ENCODE assay signal across 18 cellular contexts in genomic region chr11:40139507-40139906, GRCh38.
DNase-seq lines count a peak whose midpoint lies in the region; ATAC-seq lines count a peak whose summit lies in the region.
"Had no signal": no experiment of that assay in that cellular context is flagged by ENCODE, and none has a peak within 500 bp of the region (broad histone marks: within the 10 kb centered on the region; RNA-seq: fewer than 3 reads in every experiment).

No MANE protein-coding gene starts in this region.

- H3K4me1 ChIP-seq in mesendoderm (ENCODE audit: control insufficient read depth, low read depth, low read length), result no peaks in the 10 kb centered on the region
- H3K4me1 ChIP-seq: BLaER1, Caco-2, HAP-1 had no signal

- no peak for ATAC-seq in HG03432 (IDR thresholded peaks at IDR 0.05; ENCODE audit: unreplicated experiment)
- ATAC-seq: CD8-positive, alpha-beta T cell had no signal

- no peak overlapping the region for H3K4ac ChIP-seq in mesendoderm (ENCODE audit: low read depth, low read length)

- WGBS in mesendoderm (ENCODE audit: extremely low coverage, insufficient coverage, low lambda C conversion rate), result no CpG with 5 or more reads among the region's 2 CpGs

- H3K36me3 ChIP-seq in mesendoderm (ENCODE audit: control insufficient read depth, insufficient read depth, low read length), result no peaks in the 10 kb centered on the region
- H3K36me3 ChIP-seq: BLaER1, HAP-1 had no signal

- no peak overlapping the region for H4K5ac ChIP-seq in mesendoderm (ENCODE audit: low read length)

- H3K18ac ChIP-seq in mesendoderm (ENCODE audit: low read length), result no peak overlapping the region

- no peak overlapping the region for H3K4me3 ChIP-seq in mesendoderm (ENCODE audit: low read length)
- H3K4me3 ChIP-seq: BLaER1, HAP-1 had no signal

- no peak overlapping the region for H2BK15ac ChIP-seq in mesendoderm (replicated peaks; ENCODE audit: low read depth)

- H3K79me1 ChIP-seq in mesendoderm (ENCODE audit: low read length), result no peaks in the 10 kb centered on the region

- H3K4me2 ChIP-seq in mesendoderm (ENCODE audit: low read length), result no peak overlapping the region
- H3K4me2 ChIP-seq: BLaER1 had no signal

- H2BK5ac ChIP-seq in mesendoderm (ENCODE audit: low read length), result no peak overlapping the region

- H3K79me2 ChIP-seq in mesendoderm (ENCODE audit: control insufficient read depth, insufficient read depth, low read length), result no peaks in the 10 kb centered on the region

- H3K56ac ChIP-seq in mesendoderm (ENCODE audit: low read length), result no peak overlapping the region

- H3K27me3 ChIP-seq in mesendoderm (ENCODE audit: insufficient read depth, low read length, poor library complexity), result no peaks in the 10 kb centered on the region
- H3K27me3 ChIP-seq: BLaER1 had no signal

- DNase-seq in NCI-H1092 treated with DMSO at 0.1 percent for 48 hours (lab: John Stamatoyannopoulos, UW), result peak; percentile 13
- no peak for DNase-seq in NCI-H1092 (lab: John Stamatoyannopoulos, UW)
- peak; percentile 98 for DNase-seq in NCI-H69 (lab: John Stamatoyannopoulos, UW)
- peak; percentile 52 for DNase-seq in left kidney (ENCODE audit: low read depth, low spot score)
- DNase-seq in superior temporal gyrus (ENCODE audit: extremely low spot score), result peak; percentile 6
- no peak for DNase-seq in mesendoderm
- DNase-seq: Caco-2; CD4-positive, CD25-positive, alpha-beta regulatory T cell; CD8-positive, alpha-beta T cell; DMS153; DND-41; GOT3; HFFc6 had no signal

- H3K27ac ChIP-seq in mesendoderm (ENCODE audit: low read depth, low read length), result no peak overlapping the region
- H3K27ac ChIP-seq: 22Rv1, BLaER1, C4-2B had no signal

- no peak overlapping the region for H3K23ac ChIP-seq in mesendoderm (ENCODE audit: low read length)

- no peak overlapping the region for H3K9ac ChIP-seq in mesendoderm (ENCODE audit: low read length)
- H3K9ac ChIP-seq: BLaER1 had no signal

- H2BK120ac ChIP-seq in mesendoderm (ENCODE audit: low read depth, low read length), result no peak overlapping the region

- H4K8ac ChIP-seq in mesendoderm (ENCODE audit: low read depth, low read length), result no peak overlapping the region

- no peak overlapping the region for H2AK5ac ChIP-seq in mesendoderm (ENCODE audit: low read length)

Comparison
In these comparisons a context has a peak if more than half of its experiments do, and no peak if none do; other contexts are left out.
1. DNase-seq: peak in NCI-H1092 treated with DMSO at 0.1 percent for 48 hours (single experiment), NCI-H69 (single experiment), left kidney (single experiment) and superior temporal gyrus (single experiment); none in NCI-H1092 (single experiment) and mesendoderm (single experiment).